In genomic region chr2:152602750-152603149, GRCh38 we compare ENCODE assay signal across 30 cellular contexts.
"Had no signal": no experiment of that assay in that cellular context is flagged by ENCODE, and none has a peak within 500 bp of the region (broad histone marks: within the 10 kb centered on the region; RNA-seq: fewer than 3 reads in every experiment).

No MANE protein-coding gene starts in this region.

- ATAC-seq: foreskin keratinocyte; left lobe of liver; mucosa of descending colon; natural killer cell treated with Interleukin-12 subunit alpha and Interleukin-12 subunit beta and Interleukin-15 and Interleukin-18, amount 100 ng/mL, for 72 hours; stimulated activated memory B cell treated with anti-CD40 and anti-IgM and Interleukin-4, amounts not matched to agents 10 μg/mL and 1 μg/mL and 100 μg/mL, for 72 hours; stimulated activated naive CD8-positive, alpha-beta T cell treated with anti-CD3 and anti-CD28 coated beads, Interleukin-15, Interleukin-2, amounts not matched to agents 100 U/mL and 50 U/mL, for 24 hours had no signal

- H3K9me3 Mint-ChIP-seq: endodermal cell; immature natural killer cell; memory B cell; mesothelial cell of epicardium; naive B cell; natural killer cell treated with Interleukin-12 subunit alpha and Interleukin-12 subunit beta and Interleukin-15 and Interleukin-18, amount 100 ng/mL, for 72 hours; stimulated activated memory B cell treated with anti-CD40 and anti-IgM and Interleukin-4, amounts not matched to agents 10 μg/mL and 1 μg/mL and 100 μg/mL, for 72 hours had no signal

- H3K4me3 ChIP-seq: esophagus muscularis mucosa, lung, mucosa of descending colon, ovary, right atrium auricular region, sigmoid colon, testis, tibial nerve, upper lobe of left lung had no signal

- H3K27me3 Mint-ChIP-seq: memory B cell; naive B cell; natural killer cell treated with Interleukin-12 subunit alpha and Interleukin-12 subunit beta and Interleukin-15 and Interleukin-18, amount 100 ng/mL, for 72 hours; stimulated activated memory B cell treated with anti-CD40 and anti-IgM and Interleukin-4, amounts not matched to agents 10 μg/mL and 1 μg/mL and 100 μg/mL, for 72 hours had no signal

- H3K9me3 ChIP-seq: esophagus muscularis mucosa, mucosa of descending colon, ovary, right atrium auricular region, sigmoid colon, testis, tibial nerve, upper lobe of left lung had no signal

- FAIRE-seq: colon, endothelial cell of umbilical vein, keratinocyte, urothelium cell line had no signal

- H3K36me3 ChIP-seq: ovary, right atrium auricular region had no signal

- H3K4me1 Mint-ChIP-seq: endodermal cell, memory B cell, mesothelial cell of epicardium, naive B cell had no signal

- H3K27ac Mint-ChIP-seq: endodermal cell; immature natural killer cell; memory B cell; mesothelial cell of epicardium; naive B cell; natural killer cell treated with Interleukin-12 subunit alpha and Interleukin-12 subunit beta and Interleukin-15 and Interleukin-18, amount 100 ng/mL, for 72 hours; stimulated activated memory B cell treated with anti-CD40 and anti-IgM and Interleukin-4, amounts not matched to agents 10 μg/mL and 1 μg/mL and 100 μg/mL, for 72 hours had no signal

- H3K27ac ChIP-seq: esophagus muscularis mucosa, foreskin keratinocyte, ovary, right atrium auricular region, sigmoid colon, testis, tibial nerve, upper lobe of left lung had no signal

- DNase-seq: central memory CD4-positive, alpha-beta T cell; effector CD8-positive, alpha-beta T cell; endodermal cell; foreskin keratinocyte; hypothalamus; immature natural killer cell; mucosa of descending colon; naive B cell; occipital lobe; ovary; posterior cingulate gyrus; sigmoid colon; stimulated activated CD4-positive, alpha-beta T cell treated with anti-CD3 and anti-CD28 coated beads, Interleukin-4, amount 100 ng/mL, for 4 hours; stimulated activated naive CD8-positive, alpha-beta T cell treated with anti-CD3 and anti-CD28 coated beads, Interleukin-15, Interleukin-2, amounts not matched to agents 100 U/mL and 50 U/mL, for 24 hours; substantia nigra; testis; upper lobe of left lung had no signal

- H3K27me3 ChIP-seq: esophagus muscularis mucosa, foreskin keratinocyte, ovary, right atrium auricular region, sigmoid colon, testis, tibial nerve, upper lobe of left lung had no signal

- H3K36me3 Mint-ChIP-seq: immature natural killer cell; memory B cell; natural killer cell treated with Interleukin-12 subunit alpha and Interleukin-12 subunit beta and Interleukin-15 and Interleukin-18, amount 100 ng/mL, for 72 hours; stimulated activated memory B cell treated with anti-CD40 and anti-IgM and Interleukin-4, amounts not matched to agents 10 μg/mL and 1 μg/mL and 100 μg/mL, for 72 hours had no signal

- H3K4me3 Mint-ChIP-seq: endodermal cell; immature natural killer cell; memory B cell; mesothelial cell of epicardium; naive B cell; natural killer cell treated with Interleukin-12 subunit alpha and Interleukin-12 subunit beta and Interleukin-15 and Interleukin-18, amount 100 ng/mL, for 72 hours; stimulated activated memory B cell treated with anti-CD40 and anti-IgM and Interleukin-4, amounts not matched to agents 10 μg/mL and 1 μg/mL and 100 μg/mL, for 72 hours had no signal

- H3K4me1 ChIP-seq: esophagus muscularis mucosa, foreskin keratinocyte, sigmoid colon, testis, upper lobe of left lung had no signal
